Comparison of ENCODE assay signal across 13 cellular contexts in genomic region chr5:126846756-126847155, GRCh38.
DNase-seq lines count a peak whose midpoint lies in the region; ATAC-seq and TF ChIP-seq lines count a peak whose summit lies in the region.
"Had no signal": no experiment of that assay in that cellular context is flagged by ENCODE, and none has a peak within 500 bp of the region (broad histone marks: within the 10 kb centered on the region; RNA-seq: fewer than 3 reads in every experiment).

No MANE protein-coding gene starts in this region.

- no peaks in the 10 kb centered on the region for H3K9me3 ChIP-seq in CD4-positive, CD25-positive, alpha-beta regulatory T cell (ENCODE audit: control insufficient read depth in 2 of 2, low read length in 2 of 2)
- H3K9me3 ChIP-seq in HUES6 (ENCODE audit: control insufficient read depth, insufficient read depth, low read depth, low read length) (no peaks in the 10 kb centered on the region), esophagus muscularis mucosa (no peaks in the 10 kb centered on the region)
- H3K9me3 ChIP-seq: stomach had no signal

- 83% methylated on average over 3 of the region's 3 CpGs for WGBS in esophagus muscularis mucosa

- peaks cover 0 to 1% (median 0%) of the 10 kb centered on the region in 7 donors for H3K9me3 Mint-ChIP-seq in CD4-positive, CD25-positive, alpha-beta regulatory T cell
- H3K9me3 Mint-ChIP-seq in nephron progenitor cell = no peaks in the 10 kb centered on the region
- H3K9me3 Mint-ChIP-seq: T-helper 1 cell treated with Interleukin-12 subunit alpha and Interleukin-12 subunit beta and Interleukin-4 antibody, amounts not matched to agents 30 μg/mL and 1 μg/mL, for 36 hours had no signal

- intact Hi-C loops in esophagus muscularis mucosa (cut with DNase I) = no loop called here

- TF ChIP-seq POLR2A in esophagus muscularis mucosa (IDR thresholded peaks at IDR 0.05; ENCODE audit: low read depth) = no peak

- H3K27ac Mint-ChIP-seq in CD4-positive, CD25-positive, alpha-beta regulatory T cell = peak overlapping the region; percentile 95 to 99 (median 96)
- peak overlapping the region; percentile 15 for H3K27ac Mint-ChIP-seq in nephron progenitor cell

- H3K27me3 ChIP-seq in CD4-positive, CD25-positive, alpha-beta regulatory T cell (ENCODE audit: control insufficient read depth, insufficient read depth, low read length) = no peaks in the 10 kb centered on the region
- no peaks in the 10 kb centered on the region for H3K27me3 ChIP-seq in HUES6 (ENCODE audit: control insufficient read depth, insufficient read depth, low read length)
- no peaks in the 10 kb centered on the region for H3K27me3 ChIP-seq in esophagus muscularis mucosa
- H3K27me3 ChIP-seq: foreskin keratinocyte, stomach had no signal

- no peak for DNase-seq in CD4-positive, CD25-positive, alpha-beta regulatory T cell
- DNase-seq in esophagus muscularis mucosa (ENCODE audit: extremely low spot score) = peak; percentile 50
- DNase-seq in nephron progenitor cell = no peak
- DNase-seq in germinal center (ENCODE audit: low spot score) = no peak
- DNase-seq in cortex of kidney (lab: John Stamatoyannopoulos, UW) = no peak
- DNase-seq in activated CD8-positive, alpha-beta memory T cell treated with anti-CD3 and anti-CD28 coated beads, Interleukin-2, amount 50 U/mL, for 48 hours = no peak
- DNase-seq: foreskin keratinocyte, NCI-H1930, stomach had no signal

- H3K27me3 Mint-ChIP-seq in CD4-positive, CD25-positive, alpha-beta regulatory T cell = no peaks in the 10 kb centered on the region
- H3K27me3 Mint-ChIP-seq in nephron progenitor cell (ENCODE audit: low read depth, poor library complexity) = peaks cover 6% of the 10 kb centered on the region

- H3K4me3 Mint-ChIP-seq in CD4-positive, CD25-positive, alpha-beta regulatory T cell = peak overlapping the region in 2 of 4 donors; percentile 68 to 81
- no peak overlapping the region for H3K4me3 Mint-ChIP-seq in nephron progenitor cell
- H3K4me3 Mint-ChIP-seq: T-helper 1 cell treated with Interleukin-12 subunit alpha and Interleukin-12 subunit beta and Interleukin-4 antibody, amounts not matched to agents 30 μg/mL and 1 μg/mL, for 36 hours had no signal

- TF ChIP-seq CTCF in esophagus muscularis mucosa (IDR thresholded peaks at IDR 0.05) (no peak), nephron progenitor cell (IDR thresholded peaks at IDR 0.05) (no peak)

- H3K9ac ChIP-seq in HUES6 (ENCODE audit: low read length) = peak overlapping the region; percentile 73

- peak overlapping the region; percentile 76 for H3K27ac ChIP-seq in CD4-positive, CD25-positive, alpha-beta regulatory T cell (ENCODE audit: insufficient read depth, low read length, poor library complexity, severe bottlenecking)
- H3K27ac ChIP-seq in HUES6 (ENCODE audit: low read depth, low read length) (peak overlapping the region; percentile 81; the same call in 1 of the 2 replicates), esophagus muscularis mucosa (replicated peaks in 1 of 4) (peak overlapping the region; percentile 54 to 79 (median 55))
- H3K27ac ChIP-seq: C4-2B, foreskin keratinocyte had no signal

- H3K4me1 ChIP-seq in CD4-positive, CD25-positive, alpha-beta regulatory T cell (ENCODE audit: control insufficient read depth, insufficient read depth, low read length, poor library complexity, severe bottlenecking) = peaks cover 33% of the 10 kb centered on the region
- H3K4me1 ChIP-seq in HUES6 (ENCODE audit: control insufficient read depth, insufficient read depth, low read length) = peaks cover 47% of the 10 kb centered on the region
- H3K4me1 ChIP-seq in esophagus muscularis mucosa = peaks cover 18 to 37% (median 29%) of the 10 kb centered on the region in 4 donors
- H3K4me1 ChIP-seq: foreskin keratinocyte had no signal

- H3K4me1 Mint-ChIP-seq in CD4-positive, CD25-positive, alpha-beta regulatory T cell = peaks cover 21 to 81% (median 43%) of the 10 kb centered on the region in 4 donors
- peaks cover 87% of the 10 kb centered on the region for H3K4me1 Mint-ChIP-seq in nephron progenitor cell

- no peaks in the 10 kb centered on the region for H3K36me3 ChIP-seq in CD4-positive, CD25-positive, alpha-beta regulatory T cell (ENCODE audit: control insufficient read depth, insufficient read depth, low read length)
- no peaks in the 10 kb centered on the region for H3K36me3 ChIP-seq in HUES6 (ENCODE audit: control insufficient read depth, insufficient read depth, low read length)
- no peaks in the 10 kb centered on the region for H3K36me3 ChIP-seq in esophagus muscularis mucosa
- H3K36me3 ChIP-seq: stomach had no signal

- TF ChIP-seq EP300 in esophagus muscularis mucosa (IDR thresholded peaks at IDR 0.05) = no peak

- peak overlapping the region; percentile 0 for H3K4me3 ChIP-seq in CD4-positive, CD25-positive, alpha-beta regulatory T cell (ENCODE audit: low read depth, low read length)
- H3K4me3 ChIP-seq in HUES6 (ENCODE audit: low read depth, low read length) (peak overlapping the region; percentile 57), esophagus muscularis mucosa (no peak overlapping the region)
- H3K4me3 ChIP-seq: stomach had no signal

- no peak for ATAC-seq in CD4-positive, CD25-positive, alpha-beta regulatory T cell (ENCODE audit: low read depth in 2 of 2)
- ATAC-seq in esophagus mucosa = no peak
- ATAC-seq: foreskin keratinocyte had no signal

- H3K36me3 Mint-ChIP-seq in CD4-positive, CD25-positive, alpha-beta regulatory T cell = peaks cover 3% of the 10 kb centered on the region
- no peaks in the 10 kb centered on the region for H3K36me3 Mint-ChIP-seq in nephron progenitor cell (ENCODE audit: low read depth)

Comparison
In these comparisons a context has a peak if more than half of its experiments do, and no peak if none do; other contexts are left out.
1. H3K4me3 ChIP-seq: peak in CD4-positive, CD25-positive, alpha-beta regulatory T cell (single experiment) and HUES6 (single experiment); none in esophagus muscularis mucosa (0 of 4).
2. Peak in every context shown above with its lines, with median percentiles within 50 percentile points of each other: H3K27ac ChIP-seq.